14 cellular contexts compared by ENCODE assay signal in the genomic region with DNA sequence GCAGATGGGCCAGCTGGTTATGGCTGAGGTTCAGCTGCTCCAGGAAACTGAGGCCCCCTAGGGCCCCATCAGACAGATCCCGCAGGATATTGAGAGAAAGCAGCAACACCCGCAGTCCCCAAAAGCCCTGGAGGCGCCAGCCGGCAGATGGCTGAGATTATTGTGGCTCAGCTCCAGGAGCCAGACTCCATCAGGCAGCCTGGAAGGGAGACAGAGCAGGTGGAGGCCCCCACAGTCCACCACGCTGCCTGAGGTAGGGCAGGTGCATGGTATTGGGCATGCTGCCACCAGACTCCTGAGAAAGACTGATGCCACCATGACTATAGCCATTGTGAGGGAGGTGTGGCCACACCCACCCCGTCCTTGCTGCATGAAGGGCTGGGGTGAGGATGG. TPM values are rescaled to one million over a fixed set of nuclear protein-coding genes. Genes with fewer than 3 reads are reported as not detected.
DNase-seq lines count a peak whose midpoint lies in the region; ATAC-seq, FAIRE-seq and TF ChIP-seq lines count a peak whose summit lies in the region.
"Had no signal": no experiment of that assay in that cellular context is flagged by ENCODE, and none has a peak within 500 bp of the region (broad histone marks: within the 10 kb centered on the region; RNA-seq: fewer than 3 reads in every experiment).

No MANE protein-coding gene starts in this region.

- peak; percentile 71 for DNase-seq in D721Med (ENCODE audit: insufficient read length, low spot score)
- DNase-seq in NCI-H1436 (lab: John Stamatoyannopoulos, UW) = peak; percentile 46
- peak; percentile 97 for DNase-seq in NCI-H69 (lab: John Stamatoyannopoulos, UW)
- DNase-seq in GM10266 (ENCODE audit: extremely low spot score) = no peak
- DNase-seq in H7 = no peak
- DNase-seq in NCI-H2227 (lab: John Stamatoyannopoulos, UW; ENCODE audit: unreplicated experiment) = no peak
- DNase-seq: activated CD8-positive, alpha-beta memory T cell treated with anti-CD3 and anti-CD28 coated beads for 24 hours; activated effector memory CD4-positive, alpha-beta T cell treated with Interleukin-2 at 50 U/mL for 16 hours; cortex of kidney; NCI-H226; Peyer's patch had no signal

- FAIRE-seq in D721Med (lab: Jason Lieb, UNC) = no peak

- TF ChIP-seq CTCF in D721Med (IDR thresholded peaks at IDR 0.05; ENCODE audit: insufficient read depth, missing control alignments) = peak; percentile 13
- TF ChIP-seq CTCF in GM10266 (IDR thresholded peaks at IDR 0.05; ENCODE audit: control insufficient read depth, insufficient read depth, low read depth, missing control alignments) = no peak

- H3K4me3 ChIP-seq in H7 (ENCODE audit: insufficient read depth, low read depth, low read length) = no peak overlapping the region
- H3K4me3 ChIP-seq: esophagus muscularis mucosa, Peyer's patch had no signal

- no peaks in the 10 kb centered on the region for H3K27me3 ChIP-seq in H7 (ENCODE audit: control insufficient read depth, insufficient read depth, low read length)
- H3K27me3 ChIP-seq: esophagus muscularis mucosa, Peyer's patch had no signal

- peaks cover 5% of the 10 kb centered on the region for H3K36me3 ChIP-seq in H7 (replicated peaks; ENCODE audit: control insufficient read depth, insufficient read depth, low read length)
- H3K36me3 ChIP-seq: Peyer's patch had no signal

- ATAC-seq in esophagus mucosa = peak; percentile 30
- ATAC-seq in HG02763 (IDR thresholded peaks at IDR 0.05; ENCODE audit: unreplicated experiment) = no peak

RNA-seq across cellular contexts. Expression of a gene that starts 9.5 kb away (rescaled TPM):
- total RNA-seq in esophagus mucosa = 23.2 TPM
- total RNA-seq in H7 (2014; rRNA removed; shearing (Covaris generic)) = 31.7 and 48.5 TPM in 2 replicates

RNA-seq across cellular contexts. Expression of a gene that starts 19.8 kb away (rescaled TPM):
- total RNA-seq in esophagus mucosa = 2.4 TPM
- total RNA-seq in H7 (2014; rRNA removed; shearing (Covaris generic)) = 5.1 and 5.9 TPM in 2 replicates

RNA-seq across cellular contexts. Expression of a gene that starts 42.2 kb away (rescaled TPM):
- 41.8 TPM for total RNA-seq in esophagus mucosa
- 101 and 109 TPM in 2 replicates for total RNA-seq in H7 (2014; rRNA removed; shearing (Covaris generic))

RNA-seq across cellular contexts. Expression of a gene that starts 46.3 kb away (rescaled TPM):
- total RNA-seq in esophagus mucosa = 24.0 TPM
- total RNA-seq in H7 (2014; rRNA removed; shearing (Covaris generic)) = 94.0 and 104 TPM in 2 replicates

Comparison
In these comparisons a context has a peak if more than half of its experiments do, and no peak if none do; other contexts are left out.
1. DNase-seq: peak in D721Med (single experiment), NCI-H1436 (single experiment) and NCI-H69 (single experiment); none in GM10266 (single experiment), H7 (single experiment) and NCI-H2227 (single experiment).